ENCODE assay signal across 8 cellular contexts in the genomic region with DNA sequence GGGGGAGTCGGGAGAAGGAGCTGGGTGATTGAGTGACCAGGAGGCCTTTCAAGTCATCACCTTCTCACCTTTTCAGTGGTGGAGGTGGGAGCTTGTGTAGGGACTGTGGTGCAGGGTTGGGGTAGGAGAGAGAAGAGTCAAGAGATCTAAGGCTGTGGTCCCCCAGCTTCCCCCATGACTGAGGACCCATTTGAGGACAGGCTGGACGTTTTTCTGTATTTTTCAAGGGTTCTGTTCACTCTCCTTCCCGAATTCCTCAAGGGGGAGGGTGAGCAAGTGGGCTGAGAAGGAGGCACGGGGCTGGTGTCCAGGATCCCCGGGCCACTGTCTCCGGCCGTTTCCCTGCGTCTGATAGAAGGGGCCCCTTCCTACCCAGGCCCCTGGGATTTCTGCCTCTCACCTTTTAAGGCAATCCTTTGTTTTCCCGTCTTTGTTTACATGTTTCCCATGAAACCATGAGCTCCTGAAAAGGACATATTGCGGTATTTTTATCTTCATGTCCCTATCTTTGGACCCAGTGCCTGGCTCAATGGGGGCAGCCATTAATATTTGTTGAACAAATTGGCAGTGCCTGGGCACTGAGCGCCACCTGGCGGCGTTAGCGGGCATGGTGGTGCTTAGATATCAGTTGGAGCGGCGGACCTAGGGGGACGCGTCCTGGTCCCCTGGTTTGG. TPM values are rescaled to one million over a fixed set of nuclear protein-coding genes. Genes with fewer than 3 reads are reported as not detected.
DNase-seq lines count a peak whose midpoint lies in the region; ATAC-seq and TF ChIP-seq lines count a peak whose summit lies in the region.

No MANE protein-coding gene starts in this region.

- POLR2A ChIA-PET in activated CD8-positive, alpha-beta T cell treated with anti-CD3 and anti-CD28 coated beads for 36 hours (lab: Charles Lee) = interaction anchor here (1.5 kb wide), 1 partner anchor 46 kb away, joined by 4 read pairs; no protein-coding TSS in a partner anchor

- no peak overlapping the region for H3K27ac Mint-ChIP-seq in activated CD8-positive, alpha-beta T cell treated with anti-CD3 and anti-CD28 coated beads for 36 hours
- H3K27ac Mint-ChIP-seq in mesothelial cell of epicardium = no peak overlapping the region

- peaks cover 12% of the 10 kb centered on the region for H3K4me1 Mint-ChIP-seq in activated CD8-positive, alpha-beta T cell treated with anti-CD3 and anti-CD28 coated beads for 36 hours (ENCODE audit: low read depth)
- H3K4me1 Mint-ChIP-seq in mesothelial cell of epicardium = peaks cover 23% of the 10 kb centered on the region

- H3K27me3 Mint-ChIP-seq in activated CD8-positive, alpha-beta T cell treated with anti-CD3 and anti-CD28 coated beads for 36 hours = peaks cover 1% of the 10 kb centered on the region
- peaks cover 37% of the 10 kb centered on the region for H3K27me3 Mint-ChIP-seq in mesothelial cell of epicardium (ENCODE audit: low read depth)

- DNase-seq in AG09319 (ENCODE audit: extremely low read depth, low read depth) = peak; percentile 11
- DNase-seq in GM19240 (ENCODE audit: insufficient read length, low spot score) = peak; percentile 64
- DNase-seq in NCI-H526 (lab: John Stamatoyannopoulos, UW) = peak; percentile 48 to 85
- DNase-seq in activated CD8-positive, alpha-beta T cell treated with anti-CD3 and anti-CD28 coated beads for 36 hours = peak; percentile 88
- DNase-seq in effector CD8-positive, alpha-beta T cell (lab: John Stamatoyannopoulos, UW) = peak; percentile 53
- DNase-seq in mesothelial cell of epicardium (ENCODE audit: low spot score in 2 of 2, unreplicated experiment in 2 of 2) = peak; percentile 59 to 84
- DNase-seq in stimulated activated CD8-positive, alpha-beta memory T cell treated with anti-CD3 and anti-CD28 coated beads, Interleukin-2, amount 100 ng/mL, for 48 hours (ENCODE audit: low read depth in 2 of 2) = peak; percentile 61 to 67

- intact Hi-C loops in activated CD8-positive, alpha-beta T cell treated with anti-CD3 and anti-CD28 coated beads for 36 hours (cut with micrococcal nuclease) = loop anchor here (1.0 kb wide), 1 partner anchor 78 kb away; no protein-coding TSS in a partner anchor

- TF ChIP-seq CTCF in AG09319 (IDR thresholded peaks at IDR 0.05; ENCODE audit: low read depth, low read length) = peak; percentile 96
- TF ChIP-seq CTCF in activated CD8-positive, alpha-beta T cell treated with anti-CD3 and anti-CD28 coated beads for 36 hours (IDR thresholded peaks at IDR 0.05) = peak; percentile 90
- peak; percentile 96 for TF ChIP-seq CTCF in mesothelial cell of epicardium (IDR thresholded peaks at IDR 0.05; ENCODE audit: unreplicated experiment)

- H3K36me3 Mint-ChIP-seq in activated CD8-positive, alpha-beta T cell treated with anti-CD3 and anti-CD28 coated beads for 36 hours (ENCODE audit: low read depth) = no peaks in the 10 kb centered on the region
- no peaks in the 10 kb centered on the region for H3K36me3 Mint-ChIP-seq in mesothelial cell of epicardium

- H3K9me3 Mint-ChIP-seq in activated CD8-positive, alpha-beta T cell treated with anti-CD3 and anti-CD28 coated beads for 36 hours = no peaks in the 10 kb centered on the region
- H3K9me3 Mint-ChIP-seq in mesothelial cell of epicardium = no peaks in the 10 kb centered on the region

- peak; percentile 51 for ATAC-seq in activated CD8-positive, alpha-beta T cell treated with anti-CD3 and anti-CD28 coated beads for 36 hours
- ATAC-seq in HG03095 (IDR thresholded peaks at IDR 0.05; ENCODE audit: unreplicated experiment) = no peak

- H3K4me3 Mint-ChIP-seq in activated CD8-positive, alpha-beta T cell treated with anti-CD3 and anti-CD28 coated beads for 36 hours = no peak overlapping the region
- H3K4me3 Mint-ChIP-seq in mesothelial cell of epicardium = no peak overlapping the region

- CTCF ChIA-PET in activated CD8-positive, alpha-beta T cell treated with anti-CD3 and anti-CD28 coated beads for 36 hours (lab: Charles Lee) = interaction anchor here (0.7 to 11.1 kb wide), 30 partner anchors 9 to 279 kb away, joined by 3 to 133 read pairs (median 5); partner anchors contain the start of genes CD300A, GPR142 and RAB37

RNA-seq across cellular contexts. Expression of gene CD300A, which starts 9.2 kb away (rescaled TPM):
- total RNA-seq in activated CD8-positive, alpha-beta T cell treated with anti-CD3 and anti-CD28 coated beads for 36 hours = 1 to 10 TPM; 2.2 to 2.4 TPM
- total RNA-seq in mesothelial cell of epicardium = not detected in 3 replicates

RNA-seq across cellular contexts. Expression of gene GPRC5C, which starts 25.4 kb away (rescaled TPM):
- total RNA-seq in activated CD8-positive, alpha-beta T cell treated with anti-CD3 and anti-CD28 coated beads for 36 hours = 1 to 10 TPM; 1.2 to 2.0 TPM
- 37.2 to 44.2 TPM (median 38.7 TPM) in 3 replicates for total RNA-seq in mesothelial cell of epicardium

Comparison
In these comparisons a context has a peak if more than half of its experiments do, and no peak if none do; other contexts are left out.
1. DNase-seq: peak in every context shown above with its lines; median percentile 88 in activated CD8-positive, alpha-beta T cell treated with anti-CD3 and anti-CD28 coated beads for 36 hours; 72 in mesothelial cell of epicardium; 66 in NCI-H526; 64 in GM19240; 64 in stimulated activated CD8-positive, alpha-beta memory T cell treated with anti-CD3 and anti-CD28 coated beads, Interleukin-2, amount 100 ng/mL, for 48 hours; 53 in effector CD8-positive, alpha-beta T cell; 11 in AG09319.
2. RNA of gene GPRC5C, which starts 25.4 kb away (total RNA-seq): 37.2 to 44.2 TPM in mesothelial cell of epicardium; 1.2 to 2.0 TPM in activated CD8-positive, alpha-beta T cell treated with anti-CD3 and anti-CD28 coated beads for 36 hours; every median in the first group is over 10 times any median in the second.
3. Peak in every context shown above with its lines, with median percentiles within 50 percentile points of each other: CTCF ChIP-seq.